Comparison of ENCODE assay signal across 14 cellular contexts in the genomic region with DNA sequence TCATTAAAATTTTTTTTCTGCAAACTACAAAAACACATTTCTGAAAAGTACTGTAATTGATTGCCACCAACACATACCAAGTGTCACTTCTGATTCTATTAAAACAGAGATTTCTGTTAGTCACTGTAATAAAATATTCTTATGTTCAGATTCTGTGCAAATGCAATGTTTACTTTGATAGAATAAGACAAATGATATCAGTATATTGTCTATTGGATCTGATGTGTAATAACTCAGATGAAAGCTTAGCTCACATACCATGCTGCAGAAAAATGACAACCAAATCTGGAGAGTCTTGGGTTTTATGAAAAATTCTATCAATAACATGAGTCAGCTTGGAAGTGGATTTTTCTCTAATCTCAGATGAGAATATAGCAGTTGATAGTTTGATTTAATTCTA.
DNase-seq lines count a peak whose midpoint lies in the region; ATAC-seq and TF ChIP-seq lines count a peak whose summit lies in the region.
"Had no signal": no experiment of that assay in that cellular context is flagged by ENCODE, and none has a peak within 500 bp of the region (broad histone marks: within the 10 kb centered on the region; RNA-seq: fewer than 3 reads in every experiment).

No MANE protein-coding gene starts in this region.

- H4K20me1 ChIP-seq in SK-N-SH (ENCODE audit: insufficient read depth) = no peaks in the 10 kb centered on the region
- no peaks in the 10 kb centered on the region for H4K20me1 ChIP-seq in neural progenitor cell (ENCODE audit: low read depth)

- TF ChIP-seq EP300 in SK-N-SH (IDR thresholded peaks at IDR 0.05; ENCODE audit: borderline replicate concordance in 1 of 2, low read depth in 1 of 2, low read length in 1 of 2) = peak; percentile 46 to 83; a peak in 3 of 4 replicates

- CTCF ChIA-PET in CD4-positive, alpha-beta memory T cell (lab: Charles Lee; ENCODE audit: partially characterized antibody) = no interaction called here
- CTCF ChIA-PET in SK-N-SH (lab: Yijun Ruan, JAX) = no interaction called here

- POLR2A ChIA-PET in CD4-positive, alpha-beta memory T cell (lab: Charles Lee; ENCODE audit: partially characterized antibody) = no interaction called here
- POLR2A ChIA-PET in SK-N-SH (lab: Yijun Ruan, JAX) = no interaction called here

- ATAC-seq in GM21528 (IDR thresholded peaks at IDR 0.05; ENCODE audit: low FRiP score, unreplicated experiment) = no peak
- ATAC-seq: GM12878, GM23338 had no signal

- TF ChIP-seq CTCF in SK-N-SH (IDR thresholded peaks at IDR 0.05) (no peak), neural progenitor cell (IDR thresholded peaks at IDR 0.05) (no peak)

- no peaks in the 10 kb centered on the region for H3K9me2 ChIP-seq in SK-N-SH

- H3K27me3 Mint-ChIP-seq in activated naive CD4-positive, alpha-beta T cell treated with anti-CD3 and anti-CD28 coated beads, Interleukin-2, amount 50 U/mL, for 24 hours = no peaks in the 10 kb centered on the region
- no peaks in the 10 kb centered on the region for H3K27me3 Mint-ChIP-seq in CD4-positive, alpha-beta memory T cell
- no peaks in the 10 kb centered on the region for H3K27me3 Mint-ChIP-seq in neural progenitor cell (ENCODE audit: insufficient read depth, low read depth)

- no peaks in the 10 kb centered on the region for H3K79me2 ChIP-seq in SK-N-SH (ENCODE audit: insufficient read depth)
- no peaks in the 10 kb centered on the region for H3K79me2 ChIP-seq in neural progenitor cell (ENCODE audit: low read depth)

- H3K4me2 ChIP-seq in SK-N-SH (no peak overlapping the region), neural progenitor cell (no peak overlapping the region)
- H3K4me2 ChIP-seq: GM23338 had no signal

- intact Hi-C loops in CD4-positive, alpha-beta memory T cell (cut with micrococcal nuclease) = no loop called here

- H3K9ac ChIP-seq in SK-N-SH (no peak overlapping the region), neural progenitor cell (no peak overlapping the region)

- H3K36me3 Mint-ChIP-seq in activated naive CD4-positive, alpha-beta T cell treated with anti-CD3 and anti-CD28 coated beads, Interleukin-2, amount 50 U/mL, for 24 hours = no peaks in the 10 kb centered on the region
- H3K36me3 Mint-ChIP-seq in CD4-positive, alpha-beta memory T cell = no peaks in the 10 kb centered on the region
- H3K36me3 Mint-ChIP-seq in neural progenitor cell = no peaks in the 10 kb centered on the region
- H3K36me3 Mint-ChIP-seq: CD14-positive monocyte had no signal

- no peak overlapping the region for H3K27ac ChIP-seq in CD4-positive, alpha-beta memory T cell (ENCODE audit: low read depth, low read length)
- H3K27ac ChIP-seq in SK-N-SH (ENCODE audit: low read depth in 2 of 2, low read length in 1 of 2) = no peak overlapping the region; a peak in 1 of 4 replicates
- H3K27ac ChIP-seq in neural progenitor cell = no peak overlapping the region
- H3K27ac ChIP-seq: HL-60 had no signal

- H3K9me3 Mint-ChIP-seq in activated naive CD4-positive, alpha-beta T cell treated with anti-CD3 and anti-CD28 coated beads, Interleukin-2, amount 50 U/mL, for 24 hours = no peaks in the 10 kb centered on the region
- H3K9me3 Mint-ChIP-seq in CD4-positive, alpha-beta memory T cell = no peaks in the 10 kb centered on the region
- no peaks in the 10 kb centered on the region for H3K9me3 Mint-ChIP-seq in neural progenitor cell
- H3K9me3 Mint-ChIP-seq: CD14-positive monocyte, GM23338 had no signal

- H3F3A ChIP-seq in SK-N-SH (replicated peaks; ENCODE audit: insufficient read depth) (no peaks in the 10 kb centered on the region), neural progenitor cell (ENCODE audit: low read depth) (no peaks in the 10 kb centered on the region)

- H3K4me1 Mint-ChIP-seq in activated naive CD4-positive, alpha-beta T cell treated with anti-CD3 and anti-CD28 coated beads, Interleukin-2, amount 50 U/mL, for 24 hours = peaks cover 20% of the 10 kb centered on the region
- H3K4me1 Mint-ChIP-seq in CD4-positive, alpha-beta memory T cell = peaks cover 8 to 13% (median 11%) of the 10 kb centered on the region in 4 donors
- H3K4me1 Mint-ChIP-seq in neural progenitor cell = no peaks in the 10 kb centered on the region
- H3K4me1 Mint-ChIP-seq: CD14-positive monocyte, GM23338 had no signal

- TF ChIP-seq RAD21 in SK-N-SH (IDR thresholded peaks at IDR 0.05; ENCODE audit: low read length) = no peak

- no peaks in the 10 kb centered on the region for H3K36me3 ChIP-seq in CD4-positive, alpha-beta memory T cell (ENCODE audit: insufficient read depth, low read length)
- no peaks in the 10 kb centered on the region for H3K36me3 ChIP-seq in SK-N-SH (replicated peaks in 1 of 2; ENCODE audit: control insufficient read depth in 1 of 2, insufficient read depth in 2 of 2, low read length in 1 of 2)
- no peaks in the 10 kb centered on the region for H3K36me3 ChIP-seq in neural progenitor cell

- peak overlapping the region; percentile 33 for H3K4me3 Mint-ChIP-seq in activated naive CD4-positive, alpha-beta T cell treated with anti-CD3 and anti-CD28 coated beads, Interleukin-2, amount 50 U/mL, for 24 hours
- peak overlapping the region in 5 of 8 donors; percentile 10 to 89 (median 23) for H3K4me3 Mint-ChIP-seq in CD4-positive, alpha-beta memory T cell
- H3K4me3 Mint-ChIP-seq in neural progenitor cell = no peak overlapping the region
- H3K4me3 Mint-ChIP-seq: CD14-positive monocyte, GM23338 had no signal

- H3K4me1 ChIP-seq in CD4-positive, alpha-beta memory T cell (ENCODE audit: insufficient read depth, low read length) = no peaks in the 10 kb centered on the region
- H3K4me1 ChIP-seq in SK-N-SH (ENCODE audit: control insufficient read depth in 1 of 2, insufficient read depth in 2 of 2, low read depth in 1 of 2, low read length in 1 of 2) (no peaks in the 10 kb centered on the region; a peak in 1 of 4 replicates), neural progenitor cell (no peaks in the 10 kb centered on the region)

- no peaks in the 10 kb centered on the region for H3K9me3 ChIP-seq in CD4-positive, alpha-beta memory T cell (ENCODE audit: control insufficient read depth in 1 of 2, low read length in 2 of 2)
- no peaks in the 10 kb centered on the region for H3K9me3 ChIP-seq in SK-N-SH
- H3K9me3 ChIP-seq in neural progenitor cell (ENCODE audit: low read depth) = no peaks in the 10 kb centered on the region

- no peak for DNase-seq in activated naive CD4-positive, alpha-beta T cell treated with Interleukin-2 at 50 U/mL for 16 hours
- no peak for DNase-seq in CD4-positive, alpha-beta memory T cell
- no peak for DNase-seq in SK-N-SH
- DNase-seq in neural progenitor cell (ENCODE audit: low spot score) = no peak
- no peak for DNase-seq in NCI-H345 (lab: John Stamatoyannopoulos, UW)
- DNase-seq: Calu3, DMS 273 treated with DMSO at 0.1 percent for 48 hours, H7 had no signal

- H3K27ac Mint-ChIP-seq in activated naive CD4-positive, alpha-beta T cell treated with anti-CD3 and anti-CD28 coated beads, Interleukin-2, amount 50 U/mL, for 24 hours = no peak overlapping the region
- peak overlapping the region in 2 of 7 donors; percentile 2 to 11 for H3K27ac Mint-ChIP-seq in CD4-positive, alpha-beta memory T cell
- H3K27ac Mint-ChIP-seq in neural progenitor cell = no peak overlapping the region
- H3K27ac Mint-ChIP-seq: CD14-positive monocyte, GM23338 had no signal

- H3K4me3 ChIP-seq in CD4-positive, alpha-beta memory T cell (ENCODE audit: low read length in 2 of 2) = no peak overlapping the region
- H3K4me3 ChIP-seq in SK-N-SH (ENCODE audit: low read depth in 2 of 2, low read length in 1 of 2) = no peak overlapping the region
- no peak overlapping the region for H3K4me3 ChIP-seq in neural progenitor cell
- H3K4me3 ChIP-seq: GM12878, GM23338 had no signal

- no peak overlapping the region for H2AFZ ChIP-seq in SK-N-SH (ENCODE audit: low read depth)
- H2AFZ ChIP-seq in neural progenitor cell (replicated peaks) = no peak overlapping the region
- H2AFZ ChIP-seq: GM23338 had no signal

- no peaks in the 10 kb centered on the region for H3K27me3 ChIP-seq in CD4-positive, alpha-beta memory T cell (ENCODE audit: insufficient read depth, low read length)
- H3K27me3 ChIP-seq in SK-N-SH (ENCODE audit: insufficient read depth) (no peaks in the 10 kb centered on the region), neural progenitor cell (no peaks in the 10 kb centered on the region)

TF ChIP-seq in SK-N-SH, 30 proteins besides CTCF, POLR2A, EP300 and RAD21 (continues in another document):
- no peak for TF ChIP-seq EZH2phosphoT487 (IDR thresholded peaks at IDR 0.05; ENCODE audit: borderline replicate concordance, low read depth)
- TF ChIP-seq TCF12 (IDR thresholded peaks at IDR 0.05) = peak; percentile 62
- TF ChIP-seq JUND (IDR thresholded peaks at IDR 0.05) = peak; percentile 51
- TF ChIP-seq RFX5 (IDR thresholded peaks at IDR 0.05; ENCODE audit: low read length) = no peak
- TF ChIP-seq FOXM1 (IDR thresholded peaks at IDR 0.05; ENCODE audit: low read depth) = no peak
- no peak for TF ChIP-seq USF2 (IDR thresholded peaks at IDR 0.05; ENCODE audit: borderline replicate concordance, low read depth, low read length)
- TF ChIP-seq NFIC (IDR thresholded peaks at IDR 0.05; ENCODE audit: borderline replicate concordance) = peak; percentile 25; the same call in 1 of the 2 replicates
- TF ChIP-seq, protein P1, sequence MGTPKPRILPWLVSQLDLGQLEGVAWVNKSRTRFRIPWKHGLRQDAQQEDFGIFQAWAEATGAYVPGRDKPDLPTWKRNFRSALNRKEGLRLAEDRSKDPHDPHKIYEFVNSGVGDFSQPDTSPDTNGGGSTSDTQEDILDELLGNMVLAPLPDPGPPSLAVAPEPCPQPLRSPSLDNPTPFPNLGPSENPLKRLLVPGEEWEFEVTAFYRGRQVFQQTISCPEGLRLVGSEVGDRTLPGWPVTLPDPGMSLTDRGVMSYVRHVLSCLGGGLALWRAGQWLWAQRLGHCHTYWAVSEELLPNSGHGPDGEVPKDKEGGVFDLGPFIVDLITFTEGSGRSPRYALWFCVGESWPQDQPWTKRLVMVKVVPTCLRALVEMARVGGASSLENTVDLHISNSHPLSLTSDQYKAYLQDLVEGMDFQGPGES (IDR thresholded peaks at IDR 0.05; ENCODE audit: low read depth, low read length) = no peak
- no peak for TF ChIP-seq FOSL2 (IDR thresholded peaks at IDR 0.05; ENCODE audit: borderline replicate concordance, low read depth)
- TF ChIP-seq MEF2A (IDR thresholded peaks at IDR 0.05; ENCODE audit: borderline replicate concordance, low read depth) = no peak
